9 cellular contexts compared by ENCODE assay signal in the genomic region with DNA sequence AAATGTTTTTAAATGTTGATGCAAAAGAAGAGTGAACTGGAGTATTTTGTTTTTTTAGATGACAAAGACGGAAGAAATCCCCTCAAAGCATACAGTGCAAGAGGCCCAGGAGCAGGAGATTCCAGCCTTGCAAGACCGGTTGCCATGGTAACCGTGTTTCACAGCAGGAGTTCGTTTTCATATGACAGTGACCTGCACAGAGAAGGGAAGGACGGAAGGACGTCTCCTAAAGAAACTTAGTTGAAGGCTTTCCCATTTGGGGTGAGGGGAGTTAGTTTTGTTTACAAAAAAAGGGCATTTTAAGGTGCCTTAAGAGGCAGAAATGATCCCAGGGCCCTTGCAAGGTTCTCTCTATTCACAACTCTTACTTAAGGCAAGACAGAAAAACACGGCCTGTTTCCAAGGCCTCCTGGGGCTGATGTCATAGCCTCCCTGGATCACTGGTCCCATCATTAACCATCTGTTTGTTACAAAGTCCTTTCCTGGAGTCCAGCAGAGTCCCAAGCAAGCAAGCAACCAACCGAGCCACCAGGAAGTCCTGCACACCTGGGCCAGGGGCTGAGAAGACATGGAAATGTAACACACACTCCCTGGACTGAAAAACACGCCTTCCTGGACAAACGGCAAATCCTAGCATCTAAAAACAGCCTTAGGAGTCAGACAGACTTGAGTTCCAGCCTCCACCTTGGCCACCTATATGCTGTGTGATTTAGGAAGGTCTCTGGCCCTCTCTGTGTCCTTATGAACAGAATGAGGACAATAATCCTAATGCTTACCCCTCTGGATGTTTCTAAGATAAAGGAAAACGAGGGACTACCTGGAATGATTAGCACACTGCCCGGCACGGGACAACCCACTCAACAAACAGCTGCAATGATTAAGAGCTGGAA. TPM values are rescaled to one million over a fixed set of nuclear protein-coding genes. Genes with fewer than 3 reads are reported as not detected.
A peak's percentile ranks its signal among the peaks of the same experiment; 100 is the strongest.
DNase-seq lines count a peak whose midpoint lies in the region; TF ChIP-seq lines count a peak whose summit lies in the region.
"Had no signal": no experiment of that assay in that cellular context is flagged by ENCODE, and none has a peak within 500 bp of the region (broad histone marks: within the 10 kb centered on the region; RNA-seq: fewer than 3 reads in every experiment).

No MANE protein-coding gene starts in this region.

- no peak for TF ChIP-seq CTCF in epithelial cell of proximal tubule (conservative IDR thresholded peaks at IDR 0.05; ENCODE audit: low read depth, low read length)

- peak; percentile 95 for DNase-seq in DMS53 (lab: John Stamatoyannopoulos, UW)
- peak; percentile 86 to 90 for DNase-seq in NCI-H524 (lab: John Stamatoyannopoulos, UW)
- DNase-seq in epithelial cell of proximal tubule (ENCODE audit: low read depth) = peak; percentile 76
- DNase-seq in trophoblast cell = peak; percentile 14 to 64
- no peak for DNase-seq in NCI-H1105 treated with DMSO at 0.1 percent for 48 hours (lab: John Stamatoyannopoulos, UW)
- no peak for DNase-seq in Kasumi-1 (lab: John Stamatoyannopoulos, UW)
- no peak for DNase-seq in activated T-cell treated with anti-CD3 and anti-CD28 coated beads, Interleukin-2, amount 50 U/mL, for 1 hour
- no peak for DNase-seq in effector CD4-positive, alpha-beta T cell

- H4K12ac ChIP-seq in trophoblast cell (ENCODE audit: low read depth, low read length) = no peak overlapping the region

- H3K9me3 ChIP-seq in trophoblast cell (ENCODE audit: insufficient read depth, low read depth, low read length) = peaks cover 2% of the 10 kb centered on the region
- H3K9me3 ChIP-seq: suprapubic skin had no signal

- no peak overlapping the region for H3K23ac ChIP-seq in trophoblast cell (ENCODE audit: low read length)

- no peak overlapping the region for H2AFZ ChIP-seq in trophoblast cell (ENCODE audit: insufficient read depth, low read length, poor library complexity)

- H3K9ac ChIP-seq in trophoblast cell (ENCODE audit: low read length) = no peak overlapping the region

- no peak overlapping the region for H3K4ac ChIP-seq in trophoblast cell (ENCODE audit: low read depth, low read length)

- no peak overlapping the region for H4K8ac ChIP-seq in trophoblast cell (ENCODE audit: low read depth, low read length)

- H2BK5ac ChIP-seq in trophoblast cell (ENCODE audit: low read depth, low read length, poor library complexity) = no peak overlapping the region

- H2AK5ac ChIP-seq in trophoblast cell (ENCODE audit: low read length) = no peak overlapping the region

- peaks cover 6 to 7% of the 10 kb centered on the region in 2 experiments for H3K4me1 ChIP-seq in trophoblast cell (ENCODE audit: control insufficient read depth in 1 of 2, insufficient read depth in 2 of 2, low read length in 2 of 2)

- no peak overlapping the region for H3K27ac ChIP-seq in trophoblast cell (ENCODE audit: low read depth, low read length)
- H3K27ac ChIP-seq: suprapubic skin had no signal

- H4K91ac ChIP-seq in trophoblast cell (ENCODE audit: low read depth, low read length) = no peak overlapping the region

- H2BK12ac ChIP-seq in trophoblast cell (ENCODE audit: low read length) = no peak overlapping the region

- H3K36me3 ChIP-seq in trophoblast cell (ENCODE audit: control insufficient read depth in 1 of 2, insufficient read depth in 2 of 2, low read length in 2 of 2) = no peaks in the 10 kb centered on the region
- H3K36me3 ChIP-seq: suprapubic skin had no signal

- H3K79me2 ChIP-seq in trophoblast cell (ENCODE audit: control insufficient read depth, insufficient read depth, low read length, poor library complexity) = peaks cover 2% of the 10 kb centered on the region

- H3K14ac ChIP-seq in trophoblast cell (ENCODE audit: low read length) = no peak overlapping the region

- H3K27me3 ChIP-seq in trophoblast cell (ENCODE audit: insufficient read depth, low read length) = peaks cover 19% of the 10 kb centered on the region
- H3K27me3 ChIP-seq: suprapubic skin had no signal

- H3K4me3 ChIP-seq in epithelial cell of proximal tubule (ENCODE audit: low read depth, low read length) (no peak overlapping the region), trophoblast cell (ENCODE audit: low read depth, low read length) (no peak overlapping the region)
- H3K4me3 ChIP-seq: suprapubic skin had no signal

- peaks cover 3% of the 10 kb centered on the region for H3K79me1 ChIP-seq in trophoblast cell (ENCODE audit: low read length)

- WGBS in trophoblast cell (ENCODE audit: extremely low coverage, insufficient coverage, insufficient read length) = no CpG with 5 or more reads among the region's 13 CpGs

- H3K4me2 ChIP-seq in trophoblast cell (ENCODE audit: low read length) = no peak overlapping the region

- H3K18ac ChIP-seq in trophoblast cell (ENCODE audit: low read length) = no peak overlapping the region

- no peak overlapping the region for H2BK120ac ChIP-seq in trophoblast cell (ENCODE audit: insufficient read depth, low read length, poor library complexity)

RNA-seq across cellular contexts. Expression of a gene that starts 30.3 kb away (rescaled TPM):
- total RNA-seq in epithelial cell of proximal tubule = 15.9 and 40.8 TPM in 2 replicates
- 1.7 and 1.8 TPM in 2 replicates for polyA plus RNA-seq in trophoblast cell (2013)

Comparison
In these comparisons a context has a peak if more than half of its experiments do, and no peak if none do; other contexts are left out.
1. DNase-seq: peak in DMS53 (single experiment), NCI-H524 (2 of 2), epithelial cell of proximal tubule (single experiment) and trophoblast cell (2 of 2); none in NCI-H1105 treated with DMSO at 0.1 percent for 48 hours (single experiment), Kasumi-1 (0 of 2), activated T-cell treated with anti-CD3 and anti-CD28 coated beads, Interleukin-2, amount 50 U/mL, for 1 hour (single experiment) and effector CD4-positive, alpha-beta T cell (single experiment).